32 cellular contexts compared by ENCODE assay signal in genomic region chr7:17070117-17070750, GRCh38.
DNase-seq lines count a peak whose midpoint lies in the region; ATAC-seq, FAIRE-seq and TF ChIP-seq lines count a peak whose summit lies in the region.
"Had no signal": no experiment of that assay in that cellular context is flagged by ENCODE, and none has a peak within 500 bp of the region (broad histone marks: within the 10 kb centered on the region; RNA-seq: fewer than 3 reads in every experiment).

No MANE protein-coding gene starts in this region.

- H3K27ac ChIP-seq in GM12878 (ENCODE audit: control insufficient read depth, insufficient read depth) (peak overlapping the region; percentile 74), aorta (ENCODE audit: low read depth in 1 of 2, low read length in 2 of 2) (no peak overlapping the region), ascending aorta (no peak overlapping the region)
- H3K27ac ChIP-seq: body of pancreas, left ventricle myocardium inferior, prostate gland, sigmoid colon, testis, vagina had no signal

- no peak for TF ChIP-seq RAD21 in GM12878 (IDR thresholded peaks at IDR 0.05; ENCODE audit: insufficient read depth, low read depth, low read length)

- peaks cover 17% of the 10 kb centered on the region for H3K4me1 Mint-ChIP-seq in activated T-cell treated with anti-CD3 and anti-CD28 coated beads, Interleukin-2, amount 50 U/mL, for 24 hours (ENCODE audit: low read depth)
- peaks cover 2% of the 10 kb centered on the region for H3K4me1 Mint-ChIP-seq in activated T-cell treated with anti-CD3 and anti-CD28 coated beads, Interleukin-2, amount 50 U/mL, for 4 hours (ENCODE audit: low read depth)
- H3K4me1 Mint-ChIP-seq: mesothelial cell of epicardium, naive B cell had no signal

- H3K4me1 ChIP-seq in GM12878 (ENCODE audit: control insufficient read depth, insufficient read depth, low read length) (peaks cover 23% of the 10 kb centered on the region), aorta (ENCODE audit: control insufficient read depth in 1 of 2, insufficient read depth in 2 of 2, low read length in 2 of 2) (no peaks in the 10 kb centered on the region), ascending aorta (no peaks in the 10 kb centered on the region)
- H3K4me1 ChIP-seq: body of pancreas, HAP-1, left ventricle myocardium inferior, prostate gland, sigmoid colon, testis, vagina had no signal

- SMC1A ChIA-PET in GM12878 (lab: Charles Lee; ENCODE audit: uncharacterized antibody, unreplicated experiment) = interaction anchor here (1.0 to 2.2 kb wide), 6 partner anchors 8 to 82 kb away, joined by 3 to 9 read pairs (median 4); no protein-coding TSS in a partner anchor

- no peak for FAIRE-seq in GM12878 (lab: Jason Lieb, UNC)
- FAIRE-seq: K562 had no signal

- H3K79me2 ChIP-seq in GM12878 (ENCODE audit: control insufficient read depth, insufficient read depth, low read length) = no peaks in the 10 kb centered on the region

- no peak for TF ChIP-seq POLR2A in GM12878 (IDR thresholded peaks at IDR 0.05; ENCODE audit: low read depth, low read length)

- no peak overlapping the region for H3K9ac ChIP-seq in GM12878 (ENCODE audit: control insufficient read depth, insufficient read depth, low read length)
- H3K9ac ChIP-seq: SK-N-SH had no signal

- CTCF ChIA-PET in GM12878 (lab: Yijun Ruan, JAX) = no interaction called here

- in situ Hi-C loops in GM12878 (cut with MboI) = no loop called here

- intact Hi-C loops in GM12878 (cut with micrococcal nuclease; ENCODE audit: unreplicated experiment) (no loop called here), aorta (cut with DNase I) (no loop called here), ascending aorta (cut with DNase I) (no loop called here)

- WGBS in GM12878 (ENCODE audit: insufficient coverage, insufficient replicate concordance, low lambda C conversion rate, missing lambda C conversion rate) = 6% methylated on average over 1 of the region's 1 CpG
- 71 to 79% methylated on average over 1 of the region's 1 CpG for WGBS in aorta, 2 donors

- H3K36me3 ChIP-seq in GM12878 (ENCODE audit: control insufficient read depth in 2 of 2, insufficient read depth in 2 of 2, low read length in 1 of 2) (no peaks in the 10 kb centered on the region), aorta (ENCODE audit: control insufficient read depth in 1 of 2, insufficient read depth in 2 of 2, low read length in 1 of 2) (no peaks in the 10 kb centered on the region), ascending aorta (no peaks in the 10 kb centered on the region)
- H3K36me3 ChIP-seq: HAP-1, left ventricle myocardium inferior, prostate gland, sigmoid colon, vagina had no signal

- TF ChIP-seq CTCF in GM20000 (IDR thresholded peaks at IDR 0.05; ENCODE audit: extremely low read depth, missing control alignments) = no peak
- no peak for TF ChIP-seq CTCF in GM12878 (IDR thresholded peaks at IDR 0.05 in 2 of 3, conservative IDR thresholded peaks at IDR 0.05 in 1 of 3; ENCODE audit: control insufficient read depth in 2 of 3, extremely low read depth in 1 of 3, insufficient read depth in 1 of 3, low read depth in 3 of 3, low read length in 3 of 3)
- no peak for TF ChIP-seq CTCF in ascending aorta (IDR thresholded peaks at IDR 0.05)

- no peaks in the 10 kb centered on the region for H3K36me3 Mint-ChIP-seq in activated T-cell treated with anti-CD3 and anti-CD28 coated beads, Interleukin-2, amount 50 U/mL, for 24 hours (ENCODE audit: low read depth)
- H3K36me3 Mint-ChIP-seq in activated T-cell treated with anti-CD3 and anti-CD28 coated beads, Interleukin-2, amount 50 U/mL, for 4 hours (ENCODE audit: insufficient read depth) = no peaks in the 10 kb centered on the region
- H3K36me3 Mint-ChIP-seq: mesothelial cell of epicardium, naive B cell had no signal

- RAD21 ChIA-PET in GM12878 (lab: Charles Lee; ENCODE audit: unreplicated experiment) = interaction anchor here (0.7 to 1.6 kb wide), 2 partner anchors 89 to 232 kb away, joined by 3 to 7 read pairs; no protein-coding TSS in a partner anchor

- no peaks in the 10 kb centered on the region for H3K9me3 Mint-ChIP-seq in activated T-cell treated with anti-CD3 and anti-CD28 coated beads, Interleukin-2, amount 50 U/mL, for 24 hours
- no peaks in the 10 kb centered on the region for H3K9me3 Mint-ChIP-seq in activated T-cell treated with anti-CD3 and anti-CD28 coated beads, Interleukin-2, amount 50 U/mL, for 4 hours
- H3K9me3 Mint-ChIP-seq: mesothelial cell of epicardium had no signal

- ATAC-seq in activated T-cell treated with anti-CD3 and anti-CD28 coated beads, Interleukin-2, amount 50 U/mL, for 4 hours = no peak
- ATAC-seq in GM12878 (peak; percentile 61), aorta (ENCODE audit: low FRiP score) (peak; percentile 46), GM18520 (IDR thresholded peaks at IDR 0.05; ENCODE audit: unreplicated experiment) (no peak)
- ATAC-seq: body of pancreas, K562 had no signal

- no peak overlapping the region for H3K4me3 Mint-ChIP-seq in activated T-cell treated with anti-CD3 and anti-CD28 coated beads, Interleukin-2, amount 50 U/mL, for 24 hours
- H3K4me3 Mint-ChIP-seq in activated T-cell treated with anti-CD3 and anti-CD28 coated beads, Interleukin-2, amount 50 U/mL, for 4 hours = no peak overlapping the region
- H3K4me3 Mint-ChIP-seq: B cell; mesothelial cell of epicardium; naive B cell; T-helper 1 cell treated with Interleukin-12 subunit alpha and Interleukin-12 subunit beta and Interleukin-4 antibody, amounts not matched to agents 30 μg/mL and 1 μg/mL, for 36 hours had no signal

- H4K20me1 ChIP-seq in GM12878 (ENCODE audit: control insufficient read depth, insufficient read depth) = no peaks in the 10 kb centered on the region

- H3K4me3 ChIP-seq in GM12878 (no peak overlapping the region), aorta (ENCODE audit: low read length in 2 of 2) (no peak overlapping the region), ascending aorta (no peak overlapping the region)
- H3K4me3 ChIP-seq: body of pancreas, dorsolateral prefrontal cortex, HAP-1, K562, left ventricle myocardium inferior, prostate gland, sigmoid colon, testis, vagina had no signal

- H3K27me3 Mint-ChIP-seq in activated T-cell treated with anti-CD3 and anti-CD28 coated beads, Interleukin-2, amount 50 U/mL, for 24 hours = no peaks in the 10 kb centered on the region
- no peaks in the 10 kb centered on the region for H3K27me3 Mint-ChIP-seq in activated T-cell treated with anti-CD3 and anti-CD28 coated beads, Interleukin-2, amount 50 U/mL, for 4 hours (ENCODE audit: low read depth)
- H3K27me3 Mint-ChIP-seq: B cell, naive B cell had no signal

- peak in 1 of 2 experiments; percentile 41; a peak in 2 of 4 replicates for TF ChIP-seq EP300 in GM12878 (IDR thresholded peaks at IDR 0.05; ENCODE audit: borderline replicate concordance in 1 of 2, control insufficient read depth in 1 of 2, low read depth in 2 of 2, low read length in 2 of 2)

- no peak for DNase-seq in activated T-cell treated with anti-CD3 and anti-CD28 coated beads, Interleukin-2, amount 50 U/mL, for 24 hours
- DNase-seq in activated T-cell treated with anti-CD3 and anti-CD28 coated beads, Interleukin-2, amount 50 U/mL, for 4 hours = no peak
- DNase-seq in GM20000 (ENCODE audit: low spot score) (peak; percentile 10), GM12878 (ENCODE audit: low read depth, low spot score) (no peak), aorta (no peak), ascending aorta (ENCODE audit: low spot score in 2 of 2) (no peak), occipital lobe (lab: John Stamatoyannopoulos, UW) (no peak)
- DNase-seq: activated CD4-positive, alpha-beta T cell treated with anti-CD3 and anti-CD28 coated beads for 4 hours; activated CD8-positive, alpha-beta memory T cell treated with anti-CD3 and anti-CD28 coated beads for 24 hours; activated gamma-delta T cell treated with Interleukin-2 at 50 U/mL for 16 hours; body of pancreas; cerebellar nuclear complex; dorsolateral prefrontal cortex; islet precursor cell; left ventricle myocardium inferior; naive B cell; NCI-H1417 treated with DMSO at 0.1 percent for 48 hours; NCI-H2081 treated with DMSO at 0.1 percent for 48 hours; NCI-H748 treated with DMSO at 0.1 percent for 48 hours; sigmoid colon; SK-N-SH; stimulated activated CD4-positive, alpha-beta T cell treated with anti-CD3 and anti-CD28 coated beads, Interleukin-15, amount 100 ng/mL, for 24 hours; stimulated activated naive CD4-positive, alpha-beta T cell treated with Interleukin-2 at 50 U/mL for 16 hours; testis had no signal

- BruUV-seq in GM12878 (replicated peaks; lab: Mats Ljungman, UMichigan) = no TSS peak

- POLR2A ChIA-PET in GM12878 (lab: Charles Lee) = interaction anchor here (1.3 kb wide), 1 partner anchor 8 kb away, joined by 3 read pairs; no protein-coding TSS in a partner anchor

- peak overlapping the region; percentile 22 for H2AFZ ChIP-seq in GM12878 (ENCODE audit: control insufficient read depth, low read depth, low read length)

- peak overlapping the region; percentile 3 for H3K27ac Mint-ChIP-seq in activated T-cell treated with anti-CD3 and anti-CD28 coated beads, Interleukin-2, amount 50 U/mL, for 24 hours
- H3K27ac Mint-ChIP-seq: B cell; mesothelial cell of epicardium; T-helper 1 cell treated with Interleukin-12 subunit alpha and Interleukin-12 subunit beta and Interleukin-4 antibody, amounts not matched to agents 30 μg/mL and 1 μg/mL, for 36 hours had no signal

- H3K27me3 ChIP-seq in GM12878 (replicated peaks in 1 of 2; ENCODE audit: control insufficient read depth in 2 of 2, insufficient read depth in 2 of 2, low read length in 1 of 2) (no peaks in the 10 kb centered on the region), aorta (ENCODE audit: control insufficient read depth in 1 of 2, insufficient read depth in 2 of 2, low read length in 1 of 2) (no peaks in the 10 kb centered on the region), ascending aorta (no peaks in the 10 kb centered on the region)
- H3K27me3 ChIP-seq: body of pancreas, dorsolateral prefrontal cortex, sigmoid colon, testis, vagina had no signal

- H3K4me2 ChIP-seq in GM12878 (ENCODE audit: control insufficient read depth, insufficient read depth) = no peak overlapping the region; the same call in 1 of the 2 replicates
- H3K4me2 ChIP-seq: SK-N-SH had no signal

- H3K9me3 ChIP-seq in GM12878 (replicated peaks; ENCODE audit: control insufficient read depth, insufficient read depth, low read length) = no peaks in the 10 kb centered on the region
- H3K9me3 ChIP-seq in aorta (ENCODE audit: control insufficient read depth, low read length) = peaks cover 2% of the 10 kb centered on the region
- H3K9me3 ChIP-seq in ascending aorta = no peaks in the 10 kb centered on the region
- H3K9me3 ChIP-seq: body of pancreas, HAP-1, left ventricle myocardium inferior, prostate gland, SK-N-SH, testis, vagina had no signal

TF ChIP-seq in GM12878, 131 proteins besides CTCF, POLR2A, EP300 and RAD21 (continues in another document):
- TF ChIP-seq ZNF384 (IDR thresholded peaks at IDR 0.05; ENCODE audit: borderline replicate concordance, low read depth, low read length) (peak; percentile 45; the same call in 1 of the 2 replicates), POLR2AphosphoS5 (IDR thresholded peaks at IDR 0.05; ENCODE audit: low read length) (no peak), ZBED1 (IDR thresholded peaks at IDR 0.05; ENCODE audit: borderline replicate concordance) (no peak), SMAD5 (IDR thresholded peaks at IDR 0.05; ENCODE audit: low read depth) (no peak), SPI1 (IDR thresholded peaks at IDR 0.05; ENCODE audit: borderline replicate concordance, insufficient read depth, low read depth, low read length) (peak; percentile 60; the same call in 1 of the 2 replicates)

Comparison
In these comparisons a context has a peak if more than half of its experiments do, and no peak if none do; other contexts are left out.
1. ATAC-seq: peak in GM12878 (single experiment) and aorta (single experiment); none in activated T-cell treated with anti-CD3 and anti-CD28 coated beads, Interleukin-2, amount 50 U/mL, for 4 hours (0 of 2) and GM18520 (single experiment).